ENCODE assay signal across 1 cellular context in the genomic region with DNA sequence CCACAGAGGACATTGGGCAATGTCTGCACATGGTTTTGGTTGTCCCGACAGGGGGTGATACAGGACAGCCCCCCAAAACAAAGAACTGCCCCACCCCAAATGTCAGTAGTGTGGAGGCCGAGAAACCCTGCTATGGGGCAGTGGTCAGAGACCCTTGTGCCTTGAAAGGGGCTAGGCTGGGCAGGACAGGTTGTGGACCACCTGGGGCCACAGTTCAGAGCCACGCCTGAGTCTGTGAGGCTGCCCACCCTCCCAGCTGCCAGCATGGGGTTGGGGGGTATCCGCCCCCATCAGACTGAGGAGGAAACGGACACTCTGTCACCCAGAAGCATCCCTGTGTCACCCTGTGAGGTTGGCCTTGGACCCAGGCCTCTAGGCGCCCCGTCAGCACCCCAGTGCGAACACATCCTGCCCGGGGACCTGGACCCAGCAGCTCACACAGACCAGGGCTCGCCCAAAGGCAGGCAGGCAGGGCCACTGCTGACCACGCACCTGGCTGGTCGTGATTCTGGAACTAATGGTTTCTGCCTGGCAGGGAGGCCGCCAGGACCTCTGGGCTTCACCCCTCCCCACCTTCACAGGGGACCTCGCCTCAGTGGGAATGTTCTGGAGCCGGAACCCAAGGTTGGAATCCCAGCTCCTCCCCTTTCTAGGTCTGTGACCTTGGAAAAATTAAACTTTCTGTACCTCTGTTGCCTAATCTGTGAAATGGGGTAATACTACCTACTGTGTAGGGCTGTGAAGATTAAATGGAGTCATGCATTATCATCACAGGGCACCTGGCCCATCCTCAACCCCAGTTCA.
TF ChIP-seq lines count a peak whose summit lies in the region.

No MANE protein-coding gene starts in this region.

TF ChIP-seq in H1, 55 proteins besides CTCF, POLR2A, EP300 and RAD21:
- no peak for TF ChIP-seq CBX5 (IDR thresholded peaks at IDR 0.05; ENCODE audit: low read depth, low read length)
TF ChIP-seq in H1: peak in this region for 0.
